20 cellular contexts compared by ENCODE assay signal in genomic region chr2:203543898-203544328, GRCh38.
"Had no signal": no experiment of that assay in that cellular context is flagged by ENCODE, and none has a peak within 500 bp of the region (broad histone marks: within the 10 kb centered on the region; RNA-seq: fewer than 3 reads in every experiment).

No MANE protein-coding gene starts in this region.

- H3K9me3 ChIP-seq: adrenal gland, esophagus squamous epithelium, right atrium auricular region, upper lobe of right lung had no signal

- ATAC-seq: activated naive CD4-positive, alpha-beta T cell treated with anti-CD3 and anti-CD28 coated beads, Interleukin-2, amount 50 U/mL, for 72 hours; left cardiac atrium; stimulated activated naive CD8-positive, alpha-beta T cell treated with anti-CD3 and anti-CD28 coated beads, Interleukin-15, amount 100 ng/mL, for 72 hours; upper lobe of right lung had no signal

- H3K36me3 ChIP-seq: adrenal gland, esophagus squamous epithelium, right atrium auricular region, upper lobe of right lung, WERI-Rb-1 had no signal

- H3K27me3 ChIP-seq: adrenal gland, esophagus squamous epithelium, right atrium auricular region, upper lobe of right lung had no signal

- FAIRE-seq: endothelial cell of umbilical vein had no signal

- H3K4me1 ChIP-seq: adrenal gland, esophagus squamous epithelium, right atrium auricular region, upper lobe of right lung had no signal

- H3K27ac ChIP-seq: adrenal gland, esophagus squamous epithelium, right atrium auricular region, upper lobe of right lung, WERI-Rb-1 had no signal

- H3K4me3 ChIP-seq: adrenal gland, esophagus squamous epithelium, lung, right atrium auricular region, upper lobe of right lung had no signal

- DNase-seq: activated CD4-positive, alpha-beta T cell treated with anti-CD3 and anti-CD28 coated beads, Interleukin-2, amount 50 U/mL, for 4 hours; activated gamma-delta T cell; adrenal gland; dermis blood vessel endothelial cell; effector memory CD4-positive, alpha-beta T cell; esophagus squamous epithelium; left cardiac atrium; midbrain; nephron progenitor cell; occipital lobe; stimulated activated CD4-positive, alpha-beta T cell treated with anti-CD3 and anti-CD28 coated beads, Interleukin-15, amount 100 ng/mL, for 24 hours; stimulated activated CD4-positive, alpha-beta T cell treated with anti-CD3 and anti-CD28 coated beads, Interleukin-2, amount 100 ng/mL, for 48 hours; stimulated activated naive CD8-positive, alpha-beta T cell treated with anti-CD3 and anti-CD28 coated beads, Interleukin-15, amount 100 ng/mL, for 72 hours; T-helper 2 cell; upper lobe of right lung; WERI-Rb-1 had no signal
